In genomic region chr5:112294126-112294525, GRCh38 we compare ENCODE assay signal across 15 cellular contexts.
A peak's percentile ranks its signal among the peaks of the same experiment; 100 is the strongest.
DNase-seq lines count a peak whose midpoint lies in the region; ATAC-seq and TF ChIP-seq lines count a peak whose summit lies in the region.
"Had no signal": no experiment of that assay in that cellular context is flagged by ENCODE, and none has a peak within 500 bp of the region (broad histone marks: within the 10 kb centered on the region; RNA-seq: fewer than 3 reads in every experiment).

No MANE protein-coding gene starts in this region.

- TF ChIP-seq CTCF in heart left ventricle (IDR thresholded peaks at IDR 0.05) (no peak), thyroid gland (IDR thresholded peaks at IDR 0.05) (no peak), WERI-Rb-1 (IDR thresholded peaks at IDR 0.05; ENCODE audit: low read depth, low read length) (no peak)

- peaks cover 0 to 11% (median 0%) of the 10 kb centered on the region in 12 donors for H3K9me3 ChIP-seq in heart left ventricle
- H3K9me3 ChIP-seq in mesenchymal stem cell (ENCODE audit: control insufficient read depth, low read length): peaks cover 11% of the 10 kb centered on the region
- no peaks in the 10 kb centered on the region for H3K9me3 ChIP-seq in thyroid gland
- peaks cover 3% of the 10 kb centered on the region for H3K9me3 ChIP-seq in WERI-Rb-1 (ENCODE audit: severe bottlenecking)

- no peak overlapping the region for H2BK120ac ChIP-seq in mesenchymal stem cell (ENCODE audit: low read depth, low read length)

- ATAC-seq in heart left ventricle (peak in 3 of 4 donors; percentile 44 to 57 (median 48)), left cardiac atrium (peak; percentile 63 to 76), GM18511 (IDR thresholded peaks at IDR 0.05; ENCODE audit: unreplicated experiment) (no peak)

- no peak overlapping the region for H3K4ac ChIP-seq in mesenchymal stem cell (ENCODE audit: low read depth in 1 of 2, low read length in 2 of 2)

- H2AFZ ChIP-seq in mesenchymal stem cell (ENCODE audit: low read depth, low read length): peak overlapping the region; percentile 27
- H2AFZ ChIP-seq: GM23248 had no signal

- H3K4me3 ChIP-seq in heart left ventricle (no peak overlapping the region), mesenchymal stem cell (ENCODE audit: insufficient read depth in 1 of 2, low read depth in 1 of 2, low read length in 2 of 2) (no peak overlapping the region), thyroid gland (replicated peaks in 1 of 3) (no peak overlapping the region), WERI-Rb-1 (ENCODE audit: low read depth, low read length) (no peak overlapping the region)
- H3K4me3 ChIP-seq: BLaER1 treated with 17β-estradiol and CSF1 and Interleukin-3, amounts not matched to agents 10 nM and 100 nM; GM23248 had no signal

- no peak overlapping the region for H3K4me2 ChIP-seq in mesenchymal stem cell (ENCODE audit: low read length, poor library complexity, severe bottlenecking)
- H3K4me2 ChIP-seq: BLaER1 treated with 17β-estradiol and CSF1 and Interleukin-3, amounts not matched to agents 10 nM and 100 nM had no signal

- 57 to 85% (median 76%) methylated on average over 5 of the region's 5 CpGs for WGBS in heart left ventricle, 4 donors
- 88% methylated on average over 3 of the region's 5 CpGs for WGBS in mesenchymal stem cell
- WGBS in thyroid gland, 2 donors: 82 to 91% methylated on average over 5 of the region's 5 CpGs

- TF ChIP-seq POLR2A in heart left ventricle (IDR thresholded peaks at IDR 0.05): no peak
- TF ChIP-seq POLR2A in thyroid gland (IDR thresholded peaks at IDR 0.05): no peak

- H2BK12ac ChIP-seq in mesenchymal stem cell (ENCODE audit: low read length in 2 of 2): no peak overlapping the region

- no peaks in the 10 kb centered on the region for H3K27me3 ChIP-seq in heart left ventricle
- no peaks in the 10 kb centered on the region for H3K27me3 ChIP-seq in mesenchymal stem cell (ENCODE audit: control insufficient read depth in 1 of 2, insufficient read depth in 1 of 2, low read length in 2 of 2)
- H3K27me3 ChIP-seq in thyroid gland: no peaks in the 10 kb centered on the region
- no peaks in the 10 kb centered on the region for H3K27me3 ChIP-seq in WERI-Rb-1 (ENCODE audit: insufficient read depth, low read depth, severe bottlenecking)
- H3K27me3 ChIP-seq: BLaER1 treated with 17β-estradiol and CSF1 and Interleukin-3, amounts not matched to agents 10 nM and 100 nM had no signal

- peak overlapping the region in 1 of 12 donors; percentile 20 for H3K27ac ChIP-seq in heart left ventricle
- H3K27ac ChIP-seq in mesenchymal stem cell (ENCODE audit: low read length, poor library complexity, severe bottlenecking): no peak overlapping the region
- H3K27ac ChIP-seq in thyroid gland: peak overlapping the region; percentile 73 to 88 (median 87)
- no peak overlapping the region for H3K27ac ChIP-seq in WERI-Rb-1
- H3K27ac ChIP-seq: BLaER1 treated with 17β-estradiol and CSF1 and Interleukin-3, amounts not matched to agents 10 nM and 100 nM; GM23248 had no signal

- no peak overlapping the region for H3K18ac ChIP-seq in mesenchymal stem cell (ENCODE audit: low read depth in 1 of 2, low read length in 2 of 2)

- H3K14ac ChIP-seq in mesenchymal stem cell (ENCODE audit: low read length in 2 of 2): no peak overlapping the region

- H2AK5ac ChIP-seq in mesenchymal stem cell (ENCODE audit: low read length, severe bottlenecking): no peak overlapping the region

- H3K4me1 ChIP-seq in heart left ventricle (peaks cover 0 to 38% (median 12%) of the 10 kb centered on the region in 12 donors), mesenchymal stem cell (ENCODE audit: control insufficient read depth, insufficient read depth, low read depth, low read length) (peaks cover 1% of the 10 kb centered on the region), thyroid gland (peaks cover 12 to 43% of the 10 kb centered on the region in 2 donors)
- H3K4me1 ChIP-seq: BLaER1 treated with 17β-estradiol and CSF1 and Interleukin-3, amounts not matched to agents 10 nM and 100 nM had no signal

- H4K91ac ChIP-seq in mesenchymal stem cell (ENCODE audit: low read length): no peak overlapping the region

- no peak overlapping the region for H2BK15ac ChIP-seq in mesenchymal stem cell (ENCODE audit: low read depth, poor library complexity, severe bottlenecking)

- H2BK5ac ChIP-seq in mesenchymal stem cell (ENCODE audit: low read depth, low read length, poor library complexity, severe bottlenecking): no peak overlapping the region

- no peaks in the 10 kb centered on the region for H3K79me1 ChIP-seq in mesenchymal stem cell (replicated peaks; ENCODE audit: low read length, poor library complexity, severe bottlenecking)

- DNase-seq in heart left ventricle (no peak), cardiac septum (ENCODE audit: low spot score) (no peak), left cardiac atrium (no peak), mesenchymal stem cell (no peak), thyroid gland (peak; percentile 16), dedifferentiated amniotic fluid mesenchymal stem cell (ENCODE audit: extremely low spot score) (no peak), WERI-Rb-1 (no peak)
- DNase-seq: 8988T; AML-193; CD4-positive, CD25-positive, alpha-beta regulatory T cell; DMS53; GM23248; H7 had no signal

- no peak overlapping the region for H3K23ac ChIP-seq in mesenchymal stem cell (ENCODE audit: low read length in 2 of 2)

- H3K9ac ChIP-seq in mesenchymal stem cell (ENCODE audit: low read length): no peak overlapping the region
- H3K9ac ChIP-seq: BLaER1 treated with 17β-estradiol and CSF1 and Interleukin-3, amounts not matched to agents 10 nM and 100 nM; GM23248 had no signal

- H4K8ac ChIP-seq in mesenchymal stem cell (ENCODE audit: low read length): no peak overlapping the region

- H3K36me3 ChIP-seq in heart left ventricle (no peaks in the 10 kb centered on the region), mesenchymal stem cell (ENCODE audit: control insufficient read depth in 1 of 2, insufficient read depth in 2 of 2, low read depth in 1 of 2, low read length in 2 of 2) (no peaks in the 10 kb centered on the region), thyroid gland (no peaks in the 10 kb centered on the region), WERI-Rb-1 (no peaks in the 10 kb centered on the region)
- H3K36me3 ChIP-seq: BLaER1 treated with 17β-estradiol and CSF1 and Interleukin-3, amounts not matched to agents 10 nM and 100 nM had no signal

- intact Hi-C loops in heart left ventricle (cut with DNase I): loop anchor here in 1 of 10 donors (5.0 kb wide), 1 partner anchor 123 kb away; the partner anchor contains the start of gene EPB41L4A
- intact Hi-C loops in cardiac septum (cut with DNase I): loop anchor here (5.0 kb wide), 1 partner anchor 43 kb away; no protein-coding TSS in a partner anchor
- intact Hi-C loops in left cardiac atrium (cut with DNase I): no loop called here
- intact Hi-C loops in thyroid gland (cut with DNase I): no loop called here

Comparison
In these comparisons a context has a peak if more than half of its experiments do, and no peak if none do; other contexts are left out.
1. DNase-seq: peak in thyroid gland (2 of 2); none in heart left ventricle (0 of 5), cardiac septum (single experiment), left cardiac atrium (single experiment), mesenchymal stem cell (single experiment), dedifferentiated amniotic fluid mesenchymal stem cell (single experiment) and WERI-Rb-1 (single experiment).
2. H3K27ac ChIP-seq: peak in thyroid gland (3 of 3); none in mesenchymal stem cell (single experiment) and WERI-Rb-1 (single experiment).